ENCODE assay signal across 8 cellular contexts in the genomic region with DNA sequence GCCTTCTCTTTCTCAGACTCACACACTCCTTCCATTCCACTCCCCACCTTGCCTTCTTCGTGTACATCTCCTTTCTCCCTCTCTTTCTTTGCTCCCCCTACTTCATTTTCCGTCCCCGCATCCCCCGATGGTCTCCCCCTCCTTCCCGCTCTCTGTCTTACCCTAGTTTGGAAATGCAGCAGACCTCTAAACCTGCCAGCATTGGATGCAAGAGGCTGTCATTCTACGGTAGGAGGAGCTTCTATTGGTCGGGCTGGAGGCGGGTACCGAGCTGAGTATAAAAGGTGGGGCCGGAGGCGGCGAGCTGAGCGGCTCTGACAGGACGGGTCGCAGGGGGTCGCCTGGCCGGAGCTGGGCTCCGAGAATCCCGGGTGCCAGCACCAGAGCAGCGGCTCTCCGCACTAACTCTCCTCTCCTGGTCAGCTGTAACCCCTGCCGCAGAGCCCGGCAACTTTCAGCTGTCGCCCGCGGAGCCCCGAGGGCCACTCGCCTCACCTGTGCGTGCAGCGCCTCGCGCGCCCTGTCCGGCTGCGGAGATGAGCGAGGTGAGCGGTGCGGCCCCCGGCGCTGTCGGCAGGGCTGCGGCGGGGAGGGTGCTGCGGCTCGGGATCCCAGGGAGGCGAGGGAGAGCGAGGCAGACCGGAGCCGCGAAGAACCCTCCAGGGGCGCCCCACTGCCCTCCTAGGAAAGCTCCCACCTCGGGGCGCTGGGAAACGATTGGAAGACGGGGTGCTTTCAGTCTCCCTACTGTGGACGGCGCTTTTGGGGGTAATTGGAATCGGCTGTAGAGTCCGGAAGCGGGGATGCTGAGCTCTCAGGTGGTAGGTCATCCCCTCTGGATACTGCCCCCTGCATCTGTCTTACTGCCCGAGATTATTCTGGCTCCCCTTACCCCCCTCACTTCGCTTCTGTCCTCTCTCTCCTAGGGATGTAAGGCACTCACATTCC. TPM values are rescaled to one million over a fixed set of nuclear protein-coding genes. Genes with fewer than 3 reads are reported as not detected.
DNase-seq lines count a peak whose midpoint lies in the region; ATAC-seq and TF ChIP-seq lines count a peak whose summit lies in the region.

PCP4L1 (plus strand) TSS at position 307 of the 948 bp plus-strand sequence; CDS start at position 537, 230 bp downstream.

- TF ChIP-seq RAD21 in IMR-90 (IDR thresholded peaks at IDR 0.05; ENCODE audit: low read length) = no peak

- peak; percentile 91 for ATAC-seq in IMR-90 (ENCODE audit: low read depth)
- ATAC-seq in right lobe of liver = peak; percentile 95 to 98 (median 98)
- ATAC-seq in HG02623 (IDR thresholded peaks at IDR 0.05; ENCODE audit: unreplicated experiment) = no peak
- no peak for ATAC-seq in HG02938 (IDR thresholded peaks at IDR 0.05; ENCODE audit: unreplicated experiment)

- H3K9me3 ChIP-seq in IMR-90 (ENCODE audit: control insufficient read depth, insufficient read depth, low read length) (peaks cover 11% of the 10 kb centered on the region), duodenal mucosa (ENCODE audit: control insufficient read depth in 1 of 2, low read length in 2 of 2) (peaks cover 0 to 3% of the 10 kb centered on the region in 2 donors), right lobe of liver (no peaks in the 10 kb centered on the region)

- no peak within 1 kb of the TSS for H2BK5ac ChIP-seq in IMR-90 (ENCODE audit: low read depth, low read length, poor library complexity, severe bottlenecking)

- POLR2A ChIA-PET in IMR-90 (lab: Charles Lee; ENCODE audit: unreplicated experiment) = no interaction called here

- peak within 1 kb of the TSS; percentile 81 for H2AFZ ChIP-seq in IMR-90 (replicated peaks; ENCODE audit: low read length, poor library complexity)

- no peak within 1 kb of the TSS for H2BK15ac ChIP-seq in IMR-90 (ENCODE audit: low read depth, low read length)

- H3K36me3 ChIP-seq in GM06990 (ENCODE audit: control insufficient read depth, insufficient read depth, low read length) (no peaks in the 10 kb centered on the region), IMR-90 (ENCODE audit: control insufficient read depth, insufficient read depth, low read length) (no peaks in the 10 kb centered on the region), duodenal mucosa (ENCODE audit: control insufficient read depth in 1 of 2, insufficient read depth in 2 of 2, low read length in 2 of 2) (no peaks in the 10 kb centered on the region), right lobe of liver (no peaks in the 10 kb centered on the region)

- TF ChIP-seq POLR2A in IMR-90 (IDR thresholded peaks at IDR 0.05; ENCODE audit: low read depth, low read length) (no peak), right lobe of liver (IDR thresholded peaks at IDR 0.05) (peak; percentile 68)

- no peak within 1 kb of the TSS for H2AK5ac ChIP-seq in IMR-90 (ENCODE audit: low read depth, low read length)

- no peaks in the 10 kb centered on the region for H3K79me1 ChIP-seq in IMR-90 (ENCODE audit: low read depth in 1 of 2, low read length in 2 of 2)

- no peak within 1 kb of the TSS for H4K91ac ChIP-seq in IMR-90 (ENCODE audit: insufficient read depth, low read depth, low read length)

- no peak for TF ChIP-seq CTCF in GM06990 (IDR thresholded peaks at IDR 0.05; ENCODE audit: insufficient read depth, low read length, poor library complexity, severe bottlenecking)
- no peak for TF ChIP-seq CTCF in IMR-90 (conservative IDR thresholded peaks at IDR 0.05; ENCODE audit: low read depth, low read length)
- no peak for TF ChIP-seq CTCF in right lobe of liver (IDR thresholded peaks at IDR 0.05)

- no peak within 1 kb of the TSS for H4K8ac ChIP-seq in IMR-90 (ENCODE audit: low read depth in 2 of 2, low read length in 2 of 2)

- H3K27ac ChIP-seq in IMR-90 (ENCODE audit: insufficient read depth, low read length) (no peak within 1 kb of the TSS), duodenal mucosa (ENCODE audit: low read depth, low read length) (no peak within 1 kb of the TSS), right lobe of liver (peak within 1 kb of the TSS in 1 of 3 donors; percentile 44)

- H3K27me3 ChIP-seq in GM06990 (replicated peaks; ENCODE audit: control insufficient read depth, insufficient read depth, low read length) = peaks cover 2% of the 10 kb centered on the region
- H3K27me3 ChIP-seq in IMR-90 (ENCODE audit: control insufficient read depth, insufficient read depth, low read length) = peaks cover 38% of the 10 kb centered on the region
- peaks cover 13 to 26% of the 10 kb centered on the region in 2 donors for H3K27me3 ChIP-seq in duodenal mucosa (ENCODE audit: control insufficient read depth in 1 of 2, insufficient read depth in 2 of 2, low read length in 2 of 2)
- no peaks in the 10 kb centered on the region for H3K27me3 ChIP-seq in right lobe of liver

- no peaks in the 10 kb centered on the region for H3K9me1 ChIP-seq in IMR-90 (ENCODE audit: insufficient read depth, low read length)

- H3K23ac ChIP-seq in IMR-90 (ENCODE audit: low read depth, low read length) = no peak within 1 kb of the TSS

- dilution Hi-C loops in IMR-90 (cut with HindIII; ENCODE audit: low sequenced_read_pairs, unreplicated experiment) = no loop called here

- intact Hi-C loops in IMR-90 (cut with micrococcal nuclease) = no loop called here
- intact Hi-C loops in right lobe of liver (cut with DNase I) = no loop called here

- H3K4me2 ChIP-seq in IMR-90 (ENCODE audit: low read depth, low read length) = peak within 1 kb of the TSS; percentile 57

- no peak within 1 kb of the TSS for H3K9ac ChIP-seq in IMR-90 (ENCODE audit: low read depth, low read length)
- H3K9ac ChIP-seq in duodenal mucosa (ENCODE audit: low read depth in 1 of 2, low read length in 2 of 2) = no peak within 1 kb of the TSS

- no peak within 1 kb of the TSS for H4K5ac ChIP-seq in IMR-90 (ENCODE audit: low read depth, low read length)

- no peak within 1 kb of the TSS for H3K18ac ChIP-seq in IMR-90 (ENCODE audit: low read depth, low read length)

- CTCF ChIA-PET in IMR-90 (lab: Yijun Ruan, JAX) = no interaction called here

- H3K14ac ChIP-seq in IMR-90 (replicated peaks; ENCODE audit: low read depth, low read length) = no peak within 1 kb of the TSS

- 10% methylated on average over 2 of the region's 62 CpGs; no CpG with 5 or more reads in 1 of the 2 experiments for WGBS in IMR-90 (ENCODE audit: extremely low coverage in 2 of 2, insufficient read length in 1 of 2), 2 experiments
- 2% methylated on average over 26 of the region's 62 CpGs for WGBS in right lobe of liver (ENCODE audit: insufficient coverage, low coverage, low lambda C conversion rate, missing lambda C conversion rate)

- H3K4ac ChIP-seq in IMR-90 (ENCODE audit: low read depth, low read length) = no peak within 1 kb of the TSS

- H2AK9ac ChIP-seq in IMR-90 (replicated peaks; ENCODE audit: low read depth, low read length, poor library complexity) = peak within 1 kb of the TSS; percentile 16

- no peak within 1 kb of the TSS for H3K56ac ChIP-seq in IMR-90 (ENCODE audit: extremely low read depth, insufficient read depth, low read length)

- DNase-seq in GM06990 (ENCODE audit: extremely low read depth, insufficient read length) (peak; percentile 71), IMR-90 (peak; percentile 33), right lobe of liver (peak; percentile 78 to 88 (median 84))
- DNase-seq in activated CD4-positive, CD25-positive, alpha-beta regulatory T cell treated with anti-CD3 and anti-CD28 coated beads, Interleukin-2, amount 50 U/mL, for 72 hours = peak; percentile 41
- DNase-seq in stimulated activated CD4-positive, alpha-beta T cell treated with anti-CD3 and anti-CD28 coated beads, Interleukin-2, amount 100 ng/mL, for 48 hours = peak; percentile 12 to 21

- peak within 1 kb of the TSS; percentile 55 for H3K4me3 ChIP-seq in GM06990 (replicated peaks; ENCODE audit: low read depth, low read length)
- peak within 1 kb of the TSS; percentile 21; the same call in 1 of the 2 replicates for H3K4me3 ChIP-seq in IMR-90 (ENCODE audit: insufficient read depth, low read depth, low read length)
- peak within 1 kb of the TSS; percentile 62 to 63 for H3K4me3 ChIP-seq in duodenal mucosa (ENCODE audit: low read depth in 1 of 2, low read length in 2 of 2)
- H3K4me3 ChIP-seq in right lobe of liver = peak within 1 kb of the TSS; percentile 56 to 75 (median 64)

- H4K20me1 ChIP-seq in IMR-90 (ENCODE audit: insufficient read depth, low read length) = no peaks in the 10 kb centered on the region

- in situ Hi-C loops in IMR-90 (cut with MboI; ENCODE audit: low sequenced_read_pairs) = no loop called here

- no peak within 1 kb of the TSS for H2BK20ac ChIP-seq in IMR-90 (ENCODE audit: low read depth, low read length)

- H2BK120ac ChIP-seq in IMR-90 (ENCODE audit: low read depth, low read length) = no peak within 1 kb of the TSS

- no TSS peak for BruUV-seq in IMR-90 (replicated peaks; lab: Mats Ljungman, UMichigan)

- H3K4me1 ChIP-seq in IMR-90 (ENCODE audit: control insufficient read depth, insufficient read depth, low read length) (no peaks in the 10 kb centered on the region), duodenal mucosa (ENCODE audit: control insufficient read depth in 1 of 2, insufficient read depth in 2 of 2, low read length in 2 of 2) (peaks cover 11 to 17% of the 10 kb centered on the region in 2 donors), right lobe of liver (peaks cover 0 to 38% (median 0%) of the 10 kb centered on the region in 4 donors)

TF ChIP-seq in IMR-90, 13 proteins besides CTCF, POLR2A, EP300 and RAD21 (continues in another document):
- TF ChIP-seq MAZ (IDR thresholded peaks at IDR 0.05; ENCODE audit: borderline replicate concordance, low read depth, low read length) = no peak
- no peak for TF ChIP-seq USF2 (IDR thresholded peaks at IDR 0.05; ENCODE audit: low read depth, low read length)
- TF ChIP-seq RFX5 (IDR thresholded peaks at IDR 0.05; ENCODE audit: low read depth, low read length) = no peak
- TF ChIP-seq RCOR1 (IDR thresholded peaks at IDR 0.05; ENCODE audit: insufficient replicate concordance, low read length) = no peak
- no peak for TF ChIP-seq NFE2L2 (IDR thresholded peaks at IDR 0.05; ENCODE audit: low read depth, low read length)
- no peak for TF ChIP-seq MXI1 (IDR thresholded peaks at IDR 0.05; ENCODE audit: borderline replicate concordance, low read depth, low read length)
- TF ChIP-seq MAFK (IDR thresholded peaks at IDR 0.05; ENCODE audit: low read depth, low read length) = no peak
- no peak for TF ChIP-seq CEBPB (IDR thresholded peaks at IDR 0.05; ENCODE audit: low read depth, low read length)
- TF ChIP-seq SMC3 (IDR thresholded peaks at IDR 0.05; ENCODE audit: low read depth, low read length) = no peak

RNA-seq across cellular contexts. Expression of gene PCP4L1, which starts in this region (rescaled TPM):
- total RNA-seq in IMR-90 (2012; rRNA removed) (not detected in 2 replicates), right lobe of liver (1 to 10 TPM; 1.3 to 6.0 (median 2.9) TPM)
- not detected in 2 replicates for polyA plus RNA-seq in IMR-90 (2012; rRNA removed)
- not detected in 2 replicates for polyA plus RNA-seq in IMR-90 (2012; cell fraction: cytosol; rRNA removed)
- polyA plus RNA-seq in IMR-90 (2012; cell fraction: nucleus; rRNA removed; ENCODE audit: low replicate concordance) = not detected in 2 replicates

Comparison
In these comparisons a context has a peak if more than half of its experiments do, and no peak if none do; other contexts are left out.
1. Peak in DNase-seq, ATAC-seq, H3K4me3 ChIP-seq and H3K4me2 ChIP-seq in IMR-90; RNA of the gene not detected or under 1 TPM.
2. DNase-seq: peak in every context shown above with its lines; median percentile 84 in right lobe of liver; 71 in GM06990; 41 in activated CD4-positive, CD25-positive, alpha-beta regulatory T cell treated with anti-CD3 and anti-CD28 coated beads, Interleukin-2, amount 50 U/mL, for 72 hours; 33 in IMR-90; 16 in stimulated activated CD4-positive, alpha-beta T cell treated with anti-CD3 and anti-CD28 coated beads, Interleukin-2, amount 100 ng/mL, for 48 hours.
3. ATAC-seq: peak in right lobe of liver (4 of 4); none in HG02623 (single experiment) and HG02938 (single experiment).
4. Peak in every context shown above with its lines, with median percentiles within 50 percentile points of each other: H3K4me3 ChIP-seq.